ENCODE assay signal across 9 cellular contexts in genomic region chr5:131672791-131673190, GRCh38. TPM values are rescaled to one million over a fixed set of nuclear protein-coding genes. Genes with fewer than 3 reads are reported as not detected.
DNase-seq lines count a peak whose midpoint lies in the region; ATAC-seq and TF ChIP-seq lines count a peak whose summit lies in the region.
"Had no signal": no experiment of that assay in that cellular context is flagged by ENCODE, and none has a peak within 500 bp of the region (broad histone marks: within the 10 kb centered on the region; RNA-seq: fewer than 3 reads in every experiment).

No MANE protein-coding gene starts in this region.

- H3K27me3 ChIP-seq in esophagus squamous epithelium: no peaks in the 10 kb centered on the region

- peak; percentile 22 for ATAC-seq in GM19328 (IDR thresholded peaks at IDR 0.05; ENCODE audit: unreplicated experiment)
- ATAC-seq in HG02981 (IDR thresholded peaks at IDR 0.05; ENCODE audit: unreplicated experiment): peak; percentile 25
- ATAC-seq in stimulated activated naive B cell treated with anti-CD40 and anti-IgM and Interleukin-4, amounts not matched to agents 10 μg/mL and 1 μg/mL and 100 μg/mL, for 72 hours (replicated peaks): peak; percentile 66 to 68
- ATAC-seq in T-helper 17 cell: no peak

- H3K27ac ChIP-seq in esophagus squamous epithelium: peak overlapping the region; percentile 57 to 77 (median 68)

- 51 to 84% methylated on average over 6 of the region's 6 CpGs for WGBS in esophagus squamous epithelium, 2 donors

- H3K27me3 Mint-ChIP-seq in stimulated activated naive B cell treated with anti-CD40 and anti-IgM and Interleukin-4, amounts not matched to agents 10 μg/mL and 1 μg/mL and 100 μg/mL, for 72 hours: no peaks in the 10 kb centered on the region
- no peaks in the 10 kb centered on the region for H3K27me3 Mint-ChIP-seq in T-helper 17 cell

- peaks cover 8 to 90% (median 15%) of the 10 kb centered on the region in 3 donors for H3K36me3 ChIP-seq in esophagus squamous epithelium

- intact Hi-C loops in esophagus squamous epithelium (cut with DNase I): no loop called here

- TF ChIP-seq CTCF in esophagus squamous epithelium (IDR thresholded peaks at IDR 0.05): no peak

- TF ChIP-seq POLR2A in esophagus squamous epithelium (IDR thresholded peaks at IDR 0.05): no peak

- no peak for DNase-seq in esophagus squamous epithelium (lab: John Stamatoyannopoulos, UW)
- DNase-seq in stimulated activated naive B cell treated with anti-CD40 and anti-IgM and Interleukin-4, amounts not matched to agents 10 μg/mL and 1 μg/mL and 100 μg/mL, for 72 hours: no peak
- DNase-seq in HK-2 (ENCODE audit: unreplicated experiment): no peak
- DNase-seq in NCI-H748 (lab: John Stamatoyannopoulos, UW; ENCODE audit: unreplicated experiment): no peak
- no peak for DNase-seq in T-helper 17 cell
- no peak for DNase-seq in NCI-H1417 treated with DMSO at 0.1 percent for 48 hours (lab: John Stamatoyannopoulos, UW)
- DNase-seq: NCI-H2171 treated with DMSO at 0.1 percent for 48 hours had no signal

- peaks cover 20 to 27% of the 10 kb centered on the region in 2 donors for H3K4me1 Mint-ChIP-seq in stimulated activated naive B cell treated with anti-CD40 and anti-IgM and Interleukin-4, amounts not matched to agents 10 μg/mL and 1 μg/mL and 100 μg/mL, for 72 hours
- H3K4me1 Mint-ChIP-seq in T-helper 17 cell: no peaks in the 10 kb centered on the region

- H3K9me3 ChIP-seq in esophagus squamous epithelium (no peaks in the 10 kb centered on the region), T-helper 17 cell (ENCODE audit: control insufficient read depth, low read length, poor library complexity, severe bottlenecking) (no peaks in the 10 kb centered on the region)

- H3K9me3 Mint-ChIP-seq in stimulated activated naive B cell treated with anti-CD40 and anti-IgM and Interleukin-4, amounts not matched to agents 10 μg/mL and 1 μg/mL and 100 μg/mL, for 72 hours: no peaks in the 10 kb centered on the region

- no peak overlapping the region for H3K4me3 Mint-ChIP-seq in stimulated activated naive B cell treated with anti-CD40 and anti-IgM and Interleukin-4, amounts not matched to agents 10 μg/mL and 1 μg/mL and 100 μg/mL, for 72 hours
- no peak overlapping the region for H3K4me3 Mint-ChIP-seq in T-helper 17 cell

- H3K4me3 ChIP-seq in esophagus squamous epithelium: peak overlapping the region in 1 of 4 donors; percentile 5

- peaks cover 35 to 62% of the 10 kb centered on the region in 2 donors for H3K36me3 Mint-ChIP-seq in stimulated activated naive B cell treated with anti-CD40 and anti-IgM and Interleukin-4, amounts not matched to agents 10 μg/mL and 1 μg/mL and 100 μg/mL, for 72 hours
- peaks cover 15% of the 10 kb centered on the region for H3K36me3 Mint-ChIP-seq in T-helper 17 cell (ENCODE audit: low read depth)

- peak overlapping the region; percentile 87 for H3K27ac Mint-ChIP-seq in stimulated activated naive B cell treated with anti-CD40 and anti-IgM and Interleukin-4, amounts not matched to agents 10 μg/mL and 1 μg/mL and 100 μg/mL, for 72 hours
- no peak overlapping the region for H3K27ac Mint-ChIP-seq in T-helper 17 cell

- H3K4me1 ChIP-seq in esophagus squamous epithelium: peaks cover 0 to 29% (median 6%) of the 10 kb centered on the region in 3 donors

RNA-seq across cellular contexts. Expression of gene RAPGEF6, which starts 37.8 kb away (rescaled TPM):
- total RNA-seq in esophagus squamous epithelium: 10 to 100 TPM; 10.2 to 26.5 (median 13.7) TPM
- total RNA-seq in T-helper 17 cell: 10 to 100 TPM; 60.7 to 68.7 TPM
